In the genomic region with DNA sequence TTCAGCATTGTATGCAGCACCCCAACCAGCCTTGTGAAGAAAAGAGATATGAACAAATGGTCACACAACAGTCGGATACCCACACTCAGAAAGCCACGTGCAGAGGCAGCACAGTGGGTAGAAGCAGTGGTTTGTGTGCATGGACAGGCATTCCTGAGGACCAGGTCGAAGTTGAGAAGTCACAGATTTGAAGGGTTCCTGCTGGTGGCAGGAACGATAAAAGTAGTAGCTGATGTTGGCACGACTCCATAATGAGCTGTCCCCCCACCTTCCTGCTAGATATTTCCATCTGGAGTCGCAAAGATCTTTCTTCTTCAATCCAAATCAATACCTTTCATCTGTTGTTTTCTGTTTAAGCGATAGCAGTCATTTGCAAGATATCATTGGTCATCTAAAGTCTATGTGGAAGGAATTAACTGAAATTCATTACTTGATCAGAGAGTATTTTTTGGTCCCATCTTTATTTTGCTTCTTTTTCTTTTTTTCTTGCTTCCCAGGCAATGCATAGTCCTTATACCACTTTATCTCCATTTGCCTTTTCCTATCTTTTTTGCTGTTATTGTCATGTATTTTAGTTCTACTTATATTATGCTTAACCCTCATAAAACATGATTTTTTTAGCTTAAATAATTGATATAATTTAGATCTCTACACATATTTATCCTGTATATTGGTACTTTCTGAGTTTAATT, we compare ENCODE assay signal across 17 cellular contexts.
"Had no signal": no experiment of that assay in that cellular context is flagged by ENCODE, and none has a peak within 500 bp of the region (broad histone marks: within the 10 kb centered on the region; RNA-seq: fewer than 3 reads in every experiment).

No MANE protein-coding gene starts in this region.

- H3K27me3 Mint-ChIP-seq: memory B cell, progenitor cell of endocrine pancreas had no signal

- H3K4me3 ChIP-seq: ascending aorta, breast epithelium, hepatocyte, left lung, right atrium auricular region, transverse colon had no signal

- ATAC-seq: esophagus mucosa, left lung had no signal

- H3K9me3 ChIP-seq: ascending aorta, breast epithelium, left lung, right atrium auricular region, transverse colon had no signal

- H3K4me1 ChIP-seq: breast epithelium had no signal

- H3K4me3 Mint-ChIP-seq: activated CD4-positive, alpha-beta memory T cell treated with anti-CD3 and anti-CD28 coated beads, Interleukin-2, amount 10 ng/mL, durations not matched to agents 7 days and 5 days; memory B cell; nephron progenitor cell; T-helper 2 cell treated with Interferon-gamma antibody and Interleukin-4, amounts not matched to agents 5 μg/mL and 100 μg/mL, for 36 hours had no signal

- H3K36me3 ChIP-seq: breast epithelium, right atrium auricular region had no signal

- DNase-seq: activated CD4-positive, alpha-beta memory T cell treated with anti-CD3 and anti-CD28 coated beads, Interleukin-2, amount 10 ng/mL, durations not matched to agents 7 days and 5 days; activated CD8-positive, alpha-beta memory T cell treated with anti-CD3 and anti-CD28 coated beads, Interleukin-2, amount 50 U/mL, for 4 hours; cerebellar nuclear complex; left lung; nephron progenitor cell; stimulated activated CD4-positive, alpha-beta T cell treated with anti-CD3 and anti-CD28 coated beads, Interleukin-2, amount 100 ng/mL, for 48 hours; stimulated activated naive CD4-positive, alpha-beta T cell; transverse colon had no signal

- H3K27me3 ChIP-seq: ascending aorta, breast epithelium, hepatocyte, left lung, right atrium auricular region, transverse colon had no signal

- H3K27ac ChIP-seq: breast epithelium, hepatocyte, left lung, right atrium auricular region, transverse colon, VCaP had no signal

- H3K27ac Mint-ChIP-seq: activated CD4-positive, alpha-beta memory T cell treated with anti-CD3 and anti-CD28 coated beads, Interleukin-2, amount 10 ng/mL, durations not matched to agents 7 days and 5 days; memory B cell; nephron progenitor cell; progenitor cell of endocrine pancreas; T-helper 2 cell treated with Interferon-gamma antibody and Interleukin-4, amounts not matched to agents 5 μg/mL and 100 μg/mL, for 36 hours had no signal
